31 cellular contexts compared by ENCODE assay signal in the genomic region with DNA sequence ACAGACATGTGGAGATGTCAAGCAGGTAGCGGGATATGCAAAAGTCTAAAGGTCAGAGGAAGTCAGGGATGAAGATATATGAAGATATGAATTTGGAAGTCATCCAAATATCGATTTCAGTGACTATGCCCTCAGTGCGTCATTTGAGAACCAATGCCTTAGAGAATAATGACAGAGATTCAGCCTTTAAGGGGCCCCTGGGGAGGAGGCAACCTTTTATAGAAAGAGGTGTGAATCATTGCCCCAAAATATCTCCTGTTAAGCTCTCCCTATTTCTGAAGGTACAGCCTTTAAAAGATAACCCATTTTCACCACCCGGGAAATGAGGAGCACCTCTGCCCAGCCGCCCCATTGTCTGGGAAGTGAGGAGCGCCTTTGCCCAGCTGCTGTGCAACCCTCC.
"Had no signal": no experiment of that assay in that cellular context is flagged by ENCODE, and none has a peak within 500 bp of the region (broad histone marks: within the 10 kb centered on the region; RNA-seq: fewer than 3 reads in every experiment).

No MANE protein-coding gene starts in this region.

- H3K9me3 ChIP-seq: ascending aorta, gastrocnemius medialis, left lung, spleen, suprapubic skin, tibial nerve had no signal

- H3K27me3 ChIP-seq: ascending aorta, cardiac muscle cell, dorsolateral prefrontal cortex, gastrocnemius medialis, left lung, neural progenitor cell, spleen, suprapubic skin, tibial nerve had no signal

- H3K36me3 ChIP-seq: ascending aorta, cardiac muscle cell, gastrocnemius medialis, left lung, neural progenitor cell, spleen, suprapubic skin, tibial nerve, WERI-Rb-1 had no signal

- H3K4me1 ChIP-seq: ascending aorta, gastrocnemius medialis, left lung, spleen, suprapubic skin, tibial nerve had no signal

- H2AFZ ChIP-seq: neural progenitor cell had no signal

- DNase-seq: activated CD4-positive, alpha-beta memory T cell treated with anti-CD3 and anti-CD28 coated beads for 36 hours; activated CD4-positive, alpha-beta T cell treated with anti-CD3 and anti-CD28 coated beads, Interleukin-2, amount 10 ng/mL, durations not matched to agents 24 days and 14 days; activated CD8-positive, alpha-beta memory T cell treated with anti-CD3 and anti-CD28 coated beads, Interleukin-2, amount 50 U/mL, for 4 hours; activated effector memory CD4-positive, alpha-beta T cell treated with anti-CD3 and anti-CD28 coated beads, Interleukin-2, amount 50 U/mL, for 16 hours; activated naive CD4-positive, alpha-beta T cell treated with anti-CD3 and anti-CD28 coated beads, Interleukin-2, amount 10 ng/mL, durations not matched to agents 7 days and 5 days; activated naive CD8-positive, alpha-beta T cell treated with anti-CD3 and anti-CD28 coated beads, Interleukin-2, amount 10 ng/mL, durations not matched to agents 7 days and 5 days; activated T-cell treated with anti-CD3 and anti-CD28 coated beads, Interleukin-2, amount 50 U/mL, for 1 hour; cerebellar nuclear complex; dorsolateral prefrontal cortex; effector memory CD8-positive, alpha-beta T cell; erythroblast; gastrocnemius medialis; glutamatergic neuron; left lung; mesendoderm; natural killer cell; occipital lobe; right cardiac atrium; spleen; stimulated activated naive CD4-positive, alpha-beta T cell; T1000; WERI-Rb-1 had no signal

- H3K4me3 ChIP-seq: ascending aorta, cardiac muscle cell, coronary artery, dorsolateral prefrontal cortex, gastrocnemius medialis, left lung, lung, neural progenitor cell, spleen, suprapubic skin, tibial nerve had no signal

- H3K9ac ChIP-seq: neural progenitor cell had no signal

- H3K27ac ChIP-seq: ascending aorta, cardiac muscle cell, coronary artery, dorsolateral prefrontal cortex, gastrocnemius medialis, left lung, neural progenitor cell, spleen, suprapubic skin, tibial nerve, WERI-Rb-1 had no signal

- FAIRE-seq: islet of Langerhans had no signal

- H3K4me2 ChIP-seq: neural progenitor cell had no signal

- ATAC-seq: activated CD4-positive, CD25-positive, alpha-beta regulatory T cell treated with anti-CD3 and anti-CD28 coated beads, Interleukin-2, amount 50 U/mL, for 24 hours; effector memory CD8-positive, alpha-beta T cell; gastrocnemius medialis; left lung; natural killer cell; right cardiac atrium had no signal
